Comparison of ENCODE assay signal across 7 cellular contexts in the genomic region with DNA sequence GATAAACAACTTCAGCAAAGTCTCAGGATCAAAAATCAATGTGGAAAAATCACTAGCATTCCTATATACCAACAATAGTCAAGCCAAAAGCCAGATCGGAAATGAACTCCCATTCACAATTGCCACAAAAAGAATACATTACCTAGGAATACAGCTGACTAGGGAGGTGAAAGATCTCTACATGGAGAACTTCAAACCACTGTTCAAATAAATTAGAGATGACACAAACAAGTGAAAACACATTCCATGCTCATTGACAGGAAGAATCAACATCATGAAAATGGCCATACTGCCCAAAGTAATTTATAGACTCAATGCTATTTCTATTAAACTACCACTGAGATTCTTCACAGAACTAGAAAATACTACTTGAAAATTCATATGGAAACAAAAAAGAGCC.
"Had no signal": no experiment of that assay in that cellular context is flagged by ENCODE, and none has a peak within 500 bp of the region (broad histone marks: within the 10 kb centered on the region; RNA-seq: fewer than 3 reads in every experiment).

No MANE protein-coding gene starts in this region.

- H3K27ac ChIP-seq: GM23248, HL-60 had no signal

- H2AFZ ChIP-seq: GM23248 had no signal

- H3K4me3 ChIP-seq: GM23248 had no signal

- ATAC-seq: HepG2 had no signal

- DNase-seq: GM23248, GOT3, H9, HCEC 1CT, KBM-7 had no signal

- FAIRE-seq: HepG2 had no signal

- H3K9ac ChIP-seq: GM23248 had no signal
